ENCODE assay signal across 9 cellular contexts in the genomic region with DNA sequence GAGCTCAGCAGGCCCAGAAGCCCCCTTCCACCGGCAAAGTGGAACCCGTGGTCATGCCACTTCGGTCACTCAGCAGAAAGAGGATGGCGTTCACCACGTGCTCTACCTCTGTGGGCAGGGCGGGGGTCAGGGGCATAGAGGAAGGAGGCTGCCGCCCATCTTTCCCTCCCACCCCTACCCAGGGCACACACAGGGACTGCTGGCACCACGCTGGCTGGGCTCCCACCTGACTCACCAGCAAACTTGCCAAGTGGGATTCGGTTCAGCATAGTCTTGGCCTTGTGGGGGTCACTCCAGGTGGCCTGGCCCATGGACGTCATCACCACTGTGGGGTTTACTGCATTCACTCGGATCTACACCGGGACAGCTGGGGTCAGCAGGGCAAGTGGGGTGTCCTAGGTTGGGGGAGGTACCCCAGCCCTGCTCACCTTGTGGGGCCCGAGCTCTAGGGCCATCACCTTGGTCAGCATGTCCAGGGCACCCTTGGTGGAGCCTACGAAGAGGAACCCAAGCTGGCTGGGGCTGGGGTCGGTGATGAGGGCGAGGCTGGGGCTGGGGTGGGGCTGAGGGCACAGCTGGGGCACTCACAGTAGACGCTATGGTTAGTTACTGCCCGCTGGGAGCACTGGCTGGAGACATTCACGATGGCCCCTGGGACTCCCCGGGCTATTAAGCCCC. TPM values are rescaled to one million over a fixed set of nuclear protein-coding genes. Genes with fewer than 3 reads are reported as not detected.
DNase-seq lines count a peak whose midpoint lies in the region; ATAC-seq, FAIRE-seq and TF ChIP-seq lines count a peak whose summit lies in the region.
"Had no signal": no experiment of that assay in that cellular context is flagged by ENCODE, and none has a peak within 500 bp of the region (broad histone marks: within the 10 kb centered on the region; RNA-seq: fewer than 3 reads in every experiment).

No MANE protein-coding gene starts in this region.

- H3K4me3 ChIP-seq in HL-60 (replicated peaks; ENCODE audit: insufficient read depth, low read length) (peak overlapping the region; percentile 56), K562 (peak overlapping the region; percentile 97), mucosa of rectum (ENCODE audit: low read length in 2 of 2) (peak overlapping the region; percentile 74)

- H2AFZ ChIP-seq in K562 (ENCODE audit: low read depth, low read length) = no peak overlapping the region

- DNase-seq in HL-60 (ENCODE audit: low read depth in 1 of 2, low spot score in 1 of 2) (no peak), K562 (ENCODE audit: extremely low read depth in 1 of 4, low spot score in 3 of 4) (no peak), NCI-H1417 (lab: John Stamatoyannopoulos, UW) (no peak), RCC 7860 (ENCODE audit: low spot score) (no peak)
- DNase-seq: stimulated activated CD4-positive, alpha-beta T cell treated with anti-CD3 and anti-CD28 coated beads, Interleukin-4, amount 100 ng/mL, for 24 hours had no signal

- H3K4me2 ChIP-seq in K562 (ENCODE audit: insufficient read depth, low read length) = peak overlapping the region; percentile 95

- in situ Hi-C loops in K562 (cut with MboI) = no loop called here

- intact Hi-C loops in K562 (cut with micrococcal nuclease) = loop anchor here (10.0 kb wide), 1 partner anchor 309 kb away; no protein-coding TSS in a partner anchor

- TF ChIP-seq CTCF in 22Rv1 (IDR thresholded peaks at IDR 0.05) (no peak), HL-60 (IDR thresholded peaks at IDR 0.05; ENCODE audit: insufficient read depth, low read length) (no peak), K562 (IDR thresholded peaks at IDR 0.05 in 2 of 3, conservative IDR thresholded peaks at IDR 0.05 in 1 of 3; ENCODE audit: insufficient read depth in 2 of 3, low read depth in 1 of 3, low read length in 3 of 3) (no peak)

- CTCF ChIA-PET in K562 (lab: Yijun Ruan, JAX; ENCODE audit: low intra/inter-chr PET ratio) = interaction anchor here (0.7 to 2.0 kb wide), 2 partner anchors 76 to 274 kb away, joined by 4 to 14 read pairs; no protein-coding TSS in a partner anchor

- peaks cover 6% of the 10 kb centered on the region for H3K9me1 ChIP-seq in K562 (ENCODE audit: control insufficient read depth, insufficient read depth, low read length)

- FAIRE-seq in K562 (lab: Jason Lieb, UNC) (no peak), RCC 7860 (lab: Jason Lieb, UNC) (no peak)

- BruUV-seq in K562 (replicated peaks; lab: Mats Ljungman, UMichigan) = no TSS peak

- peaks cover 21% of the 10 kb centered on the region; the same call in 1 of the 2 replicates for H4K20me1 ChIP-seq in K562 (replicated peaks; ENCODE audit: control insufficient read depth, insufficient read depth, low read length)

- peak overlapping the region; percentile 83 to 97 for H3K9ac ChIP-seq in K562 (ENCODE audit: insufficient read depth in 1 of 2, low read depth in 2 of 2, low read length in 2 of 2)
- peak overlapping the region; percentile 78 to 79 for H3K9ac ChIP-seq in mucosa of rectum (ENCODE audit: low read depth in 1 of 2, low read length in 2 of 2)

- no peak for ATAC-seq in K562
- ATAC-seq in GM21825 (IDR thresholded peaks at IDR 0.05; ENCODE audit: unreplicated experiment) = no peak
- ATAC-seq in GM19397 (IDR thresholded peaks at IDR 0.05; ENCODE audit: unreplicated experiment) = no peak

- TF ChIP-seq EP300 in K562 (IDR thresholded peaks at IDR 0.05; ENCODE audit: low read length) = no peak

- no peak for TF ChIP-seq RAD21 in K562 (CRISPR knock-in tag; conservative IDR thresholded peaks at IDR 0.05 in 1 of 2, IDR thresholded peaks at IDR 0.05 in 1 of 2)

- no peak for TF ChIP-seq POLR2A in K562 (conservative IDR thresholded peaks at IDR 0.05)

- H3K9me3 ChIP-seq in K562 (replicated peaks; ENCODE audit: control insufficient read depth, insufficient read depth, low read depth, low read length) (no peaks in the 10 kb centered on the region), mucosa of rectum (ENCODE audit: control insufficient read depth in 2 of 2, low read length in 2 of 2) (no peaks in the 10 kb centered on the region)

- peaks cover 38% of the 10 kb centered on the region; the same call in 2 of the 3 replicates for H3K36me3 ChIP-seq in K562 (ENCODE audit: control insufficient read depth, insufficient read depth, low read length)
- peaks cover 2 to 4% of the 10 kb centered on the region in 2 donors for H3K36me3 ChIP-seq in mucosa of rectum (ENCODE audit: control insufficient read depth in 2 of 2, insufficient read depth in 2 of 2, low read length in 2 of 2)

- 75% methylated on average over 14 of the region's 20 CpGs for WGBS in K562 (ENCODE audit: insufficient coverage, low coverage, missing lambda C conversion rate)

- POLR2A ChIA-PET in K562 (lab: Yijun Ruan, JAX) = interaction anchor here (0.6 to 6.4 kb wide), 6 partner anchors 8 to 94 kb away, joined by 3 to 51 read pairs (median 4); a partner anchor contains a TSS

- H3K4me1 ChIP-seq in K562 (replicated peaks in 1 of 2; ENCODE audit: control insufficient read depth in 2 of 2, insufficient read depth in 2 of 2, low read length in 2 of 2) = peaks cover 29 to 76% of the 10 kb centered on the region in 2 experiments
- H3K4me1 ChIP-seq in mucosa of rectum (ENCODE audit: control insufficient read depth in 2 of 2, insufficient read depth in 2 of 2, low read length in 2 of 2) = peaks cover 17 to 20% of the 10 kb centered on the region in 2 donors

- no peaks in the 10 kb centered on the region for H3K27me3 ChIP-seq in HL-60 (ENCODE audit: insufficient read depth, poor library complexity, severe bottlenecking)
- H3K27me3 ChIP-seq in K562 (ENCODE audit: control insufficient read depth in 2 of 2, insufficient read depth in 2 of 2, low read length in 2 of 2) = no peaks in the 10 kb centered on the region
- H3K27me3 ChIP-seq in mucosa of rectum (ENCODE audit: control insufficient read depth in 2 of 2, insufficient read depth in 2 of 2, low read length in 2 of 2) = no peaks in the 10 kb centered on the region

- H3K79me2 ChIP-seq in K562 (ENCODE audit: control insufficient read depth, insufficient read depth, low read length) = peaks cover 41% of the 10 kb centered on the region

- H3K27ac ChIP-seq in 22Rv1 = peak overlapping the region; percentile 97
- H3K27ac ChIP-seq in HL-60 (replicated peaks) = no peak overlapping the region
- H3K27ac ChIP-seq in K562 (ENCODE audit: extremely low read depth, low read depth, low read length) = peak overlapping the region; percentile 98; the same call in 1 of the 3 replicates
- H3K27ac ChIP-seq in mucosa of rectum (ENCODE audit: low read depth in 2 of 2, low read length in 2 of 2) = no peak overlapping the region

RNA-seq across cellular contexts. Expression of a gene that starts 1.4 kb away (rescaled TPM):
- total RNA-seq in K562 (2011; cell fraction: chromatin; rRNA removed; ENCODE audit: low replicate concordance) = 78.8 and 254 TPM in 2 replicates
- total RNA-seq in K562 (2011; cell fraction: nucleolus; rRNA removed) = 329 and 354 TPM in 2 replicates
- total RNA-seq in K562 (2011; cell fraction: nucleoplasm; rRNA removed) = 133 and 150 TPM in 2 replicates
- total RNA-seq in K562 (2014; rRNA removed) (165 and 194 TPM in 2 replicates), K562 (2014; rRNA removed; fragmentation: Illumina TruSeq; extraction: Trizol) (41.1 and 66.0 TPM in 2 replicates), K562 (2015; rRNA removed; fragmentation: Illumina TruSeq; extraction: Trizol) (76.0 and 90.0 TPM in 2 replicates), K562 (2021) (235 and 256 TPM in 2 replicates)
- polyA plus RNA-seq in K562 (2011; rRNA removed) (156 and 201 TPM in 2 replicates), K562 (2014; fragmentation: Illumina TruSeq; extraction: Trizol) (243 and 274 TPM in 2 replicates), K562 (2014; fragmentation: Nextera tagmentation; extraction: Ambion mirVana) (10 to 100 TPM; 21.3 to 50.3 TPM), K562 (2014; rRNA removed) (229 and 261 TPM in 2 replicates)
- polyA plus RNA-seq in K562 (2011; cell fraction: cytosol; rRNA removed) = 404 and 845 TPM in 2 replicates
- polyA plus RNA-seq in K562 (2011; cell fraction: nucleus; rRNA removed) = 611 and 714 TPM in 2 replicates
- polyA plus RNA-seq in K562 (2012) = 229 and 244 TPM in 2 replicates
- 34.8 and 73.6 TPM in 2 replicates for polyA minus RNA-seq in K562 (2011; rRNA and poly(A)+ RNA removed)
- polyA minus RNA-seq in K562 (2011; cell fraction: cytosol; rRNA and poly(A)+ RNA removed) = 67.3 and 81.5 TPM in 2 replicates
- polyA minus RNA-seq in K562 (2011; cell fraction: nucleus; rRNA and poly(A)+ RNA removed) = 104 and 111 TPM in 2 replicates

RNA-seq across cellular contexts. Expression of a gene that starts 4.6 kb away (rescaled TPM):
- total RNA-seq in K562 (2011; cell fraction: chromatin; rRNA removed; ENCODE audit: low replicate concordance) = 19.4 and 85.2 TPM in 2 replicates
- total RNA-seq in K562 (2011; cell fraction: nucleolus; rRNA removed) = 134 and 179 TPM in 2 replicates
- 71.3 and 86.0 TPM in 2 replicates for total RNA-seq in K562 (2011; cell fraction: nucleoplasm; rRNA removed)
- total RNA-seq in K562 (2014; rRNA removed) = 292 and 377 TPM in 2 replicates
- 21.8 and 30.5 TPM in 2 replicates for total RNA-seq in K562 (2014; rRNA removed; fragmentation: Illumina TruSeq; extraction: Trizol)
- 91.3 and 98.6 TPM in 2 replicates for total RNA-seq in K562 (2015; rRNA removed; fragmentation: Illumina TruSeq; extraction: Trizol)
- 133 and 139 TPM in 2 replicates for total RNA-seq in K562 (2021)
- 118 and 135 TPM in 2 replicates for polyA plus RNA-seq in K562 (2011; rRNA removed)
- 275 and 623 TPM in 2 replicates for polyA plus RNA-seq in K562 (2011; cell fraction: cytosol; rRNA removed)
- 159 and 273 TPM in 2 replicates for polyA plus RNA-seq in K562 (2011; cell fraction: nucleus; rRNA removed)
- 51.3 and 82.3 TPM in 2 replicates for polyA plus RNA-seq in K562 (2012)
- 137 and 193 TPM in 2 replicates for polyA plus RNA-seq in K562 (2014; fragmentation: Illumina TruSeq; extraction: Trizol)
- under 1 TPM; 0.23 to 0.28 TPM for polyA plus RNA-seq in K562 (2014; fragmentation: Nextera tagmentation; extraction: Ambion mirVana)
- 281 and 307 TPM in 2 replicates for polyA plus RNA-seq in K562 (2014; rRNA removed)
- polyA minus RNA-seq in K562 (2011; rRNA and poly(A)+ RNA removed) = 16.0 and 29.2 TPM in 2 replicates
- polyA minus RNA-seq in K562 (2011; cell fraction: cytosol; rRNA and poly(A)+ RNA removed) = 66.2 and 68.0 TPM in 2 replicates
- 52.2 and 55.2 TPM in 2 replicates for polyA minus RNA-seq in K562 (2011; cell fraction: nucleus; rRNA and poly(A)+ RNA removed)

RNA-seq across cellular contexts. Expression of a gene that starts 13.0 kb away (rescaled TPM):
- total RNA-seq in K562 (2011; cell fraction: chromatin; rRNA removed; ENCODE audit: low replicate concordance) = 25.2 and 72.7 TPM in 2 replicates
- total RNA-seq in K562 (2011; cell fraction: nucleolus; rRNA removed) = 47.9 and 57.9 TPM in 2 replicates
- 27.0 and 29.0 TPM in 2 replicates for total RNA-seq in K562 (2011; cell fraction: nucleoplasm; rRNA removed)
- total RNA-seq in K562 (2014; rRNA removed) = 21.5 and 21.7 TPM in 2 replicates
- 1.8 and 3.5 TPM in 2 replicates for total RNA-seq in K562 (2014; rRNA removed; fragmentation: Illumina TruSeq; extraction: Trizol)
- 11.2 and 13.1 TPM in 2 replicates for total RNA-seq in K562 (2015; rRNA removed; fragmentation: Illumina TruSeq; extraction: Trizol)
- total RNA-seq in K562 (2021) = 16.6 and 19.1 TPM in 2 replicates
- 7.2 and 10.4 TPM in 2 replicates for polyA plus RNA-seq in K562 (2011; rRNA removed)
- 6.3 and 10.0 TPM in 2 replicates for polyA plus RNA-seq in K562 (2011; cell fraction: cytosol; rRNA removed)
- polyA plus RNA-seq in K562 (2011; cell fraction: nucleus; rRNA removed) = 87.0 and 113 TPM in 2 replicates
- 12.2 and 13.1 TPM in 2 replicates for polyA plus RNA-seq in K562 (2012)
- polyA plus RNA-seq in K562 (2014; fragmentation: Illumina TruSeq; extraction: Trizol) = 4.2 and 4.3 TPM in 2 replicates
- not detected for polyA plus RNA-seq in K562 (2014; fragmentation: Nextera tagmentation; extraction: Ambion mirVana)
- polyA plus RNA-seq in K562 (2014; rRNA removed) = 18.4 and 26.6 TPM in 2 replicates
- polyA minus RNA-seq in K562 (2011; rRNA and poly(A)+ RNA removed) = 2.0 and 4.1 TPM in 2 replicates
- polyA minus RNA-seq in K562 (2011; cell fraction: cytosol; rRNA and poly(A)+ RNA removed) = 5.8 and 7.1 TPM in 2 replicates
- polyA minus RNA-seq in K562 (2011; cell fraction: nucleus; rRNA and poly(A)+ RNA removed) = 21.4 and 23.9 TPM in 2 replicates

RNA-seq across cellular contexts. Expression of a gene that starts 13.4 kb away (rescaled TPM):
- 52.2 and 175 TPM in 2 replicates for total RNA-seq in K562 (2011; cell fraction: chromatin; rRNA removed; ENCODE audit: low replicate concordance)
- 218 and 267 TPM in 2 replicates for total RNA-seq in K562 (2011; cell fraction: nucleolus; rRNA removed)
- 117 and 130 TPM in 2 replicates for total RNA-seq in K562 (2011; cell fraction: nucleoplasm; rRNA removed)
- 318 and 420 TPM in 2 replicates for total RNA-seq in K562 (2014; rRNA removed)
- 46.8 and 67.9 TPM in 2 replicates for total RNA-seq in K562 (2014; rRNA removed; fragmentation: Illumina TruSeq; extraction: Trizol)
- total RNA-seq in K562 (2015; rRNA removed; fragmentation: Illumina TruSeq; extraction: Trizol) = 124 and 127 TPM in 2 replicates
- 267 and 275 TPM in 2 replicates for total RNA-seq in K562 (2021)
- 170 and 181 TPM in 2 replicates for polyA plus RNA-seq in K562 (2011; rRNA removed)
- polyA plus RNA-seq in K562 (2011; cell fraction: cytosol; rRNA removed) = 177 and 348 TPM in 2 replicates
- 315 and 491 TPM in 2 replicates for polyA plus RNA-seq in K562 (2011; cell fraction: nucleus; rRNA removed)
- 133 and 234 TPM in 2 replicates for polyA plus RNA-seq in K562 (2012)
- polyA plus RNA-seq in K562 (2014; fragmentation: Illumina TruSeq; extraction: Trizol) = 115 and 158 TPM in 2 replicates
- 100 to 1,000 TPM in 1 of 2 experiments, 10 to 100 TPM in 1; 32.7 to 113 TPM for polyA plus RNA-seq in K562 (2014; fragmentation: Nextera tagmentation; extraction: Ambion mirVana)
- 352 and 375 TPM in 2 replicates for polyA plus RNA-seq in K562 (2014; rRNA removed)
- 20.5 and 34.2 TPM in 2 replicates for polyA minus RNA-seq in K562 (2011; rRNA and poly(A)+ RNA removed)
- polyA minus RNA-seq in K562 (2011; cell fraction: cytosol; rRNA and poly(A)+ RNA removed) = 62.7 and 65.0 TPM in 2 replicates
- 51.4 and 58.3 TPM in 2 replicates for polyA minus RNA-seq in K562 (2011; cell fraction: nucleus; rRNA and poly(A)+ RNA removed)

RNA-seq across cellular contexts. Expression of a gene that starts 15.5 kb away (rescaled TPM):
- 23.1 and 61.7 TPM in 2 replicates for total RNA-seq in K562 (2011; cell fraction: chromatin; rRNA removed; ENCODE audit: low replicate concordance)
- total RNA-seq in K562 (2011; cell fraction: nucleolus; rRNA removed) = 74.4 and 74.9 TPM in 2 replicates
- 36.5 and 40.5 TPM in 2 replicates for total RNA-seq in K562 (2011; cell fraction: nucleoplasm; rRNA removed)
- total RNA-seq in K562 (2014; rRNA removed) (23.6 and 28.4 TPM in 2 replicates), K562 (2014; rRNA removed; fragmentation: Illumina TruSeq; extraction: Trizol) (6.5 and 9.5 TPM in 2 replicates), K562 (2015; rRNA removed; fragmentation: Illumina TruSeq; extraction: Trizol) (11.1 and 14.3 TPM in 2 replicates), K562 (2021) (26.9 and 30.2 TPM in 2 replicates)
- polyA plus RNA-seq in K562 (2011; rRNA removed) (9.2 and 17.2 TPM in 2 replicates), K562 (2014; fragmentation: Illumina TruSeq; extraction: Trizol) (9.0 and 18.5 TPM in 2 replicates), K562 (2014; fragmentation: Nextera tagmentation; extraction: Ambion mirVana) (under 1 TPM; 0.32 to 0.66 TPM), K562 (2014; rRNA removed) (32.6 and 32.8 TPM in 2 replicates)
- 12.2 and 23.8 TPM in 2 replicates for polyA plus RNA-seq in K562 (2011; cell fraction: cytosol; rRNA removed)
- 144 and 164 TPM in 2 replicates for polyA plus RNA-seq in K562 (2011; cell fraction: nucleus; rRNA removed)
- 16.9 and 35.2 TPM in 2 replicates for polyA plus RNA-seq in K562 (2012)
- polyA minus RNA-seq in K562 (2011; rRNA and poly(A)+ RNA removed) = 2.0 TPM in 2 replicates
- polyA minus RNA-seq in K562 (2011; cell fraction: cytosol; rRNA and poly(A)+ RNA removed) = 11.7 and 13.1 TPM in 2 replicates
- 11.4 and 14.3 TPM in 2 replicates for polyA minus RNA-seq in K562 (2011; cell fraction: nucleus; rRNA and poly(A)+ RNA removed)

Comparison
In these comparisons a context has a peak if more than half of its experiments do, and no peak if none do; other contexts are left out.
1. H3K27ac ChIP-seq: peak in 22Rv1 (single experiment) and K562 (single experiment); none in HL-60 (single experiment) and mucosa of rectum (0 of 2).
2. Peak in every context shown above with its lines, with median percentiles within 50 percentile points of each other: H3K4me3 ChIP-seq.